Comparison of ENCODE assay signal across 1 cellular context in the genomic region with DNA sequence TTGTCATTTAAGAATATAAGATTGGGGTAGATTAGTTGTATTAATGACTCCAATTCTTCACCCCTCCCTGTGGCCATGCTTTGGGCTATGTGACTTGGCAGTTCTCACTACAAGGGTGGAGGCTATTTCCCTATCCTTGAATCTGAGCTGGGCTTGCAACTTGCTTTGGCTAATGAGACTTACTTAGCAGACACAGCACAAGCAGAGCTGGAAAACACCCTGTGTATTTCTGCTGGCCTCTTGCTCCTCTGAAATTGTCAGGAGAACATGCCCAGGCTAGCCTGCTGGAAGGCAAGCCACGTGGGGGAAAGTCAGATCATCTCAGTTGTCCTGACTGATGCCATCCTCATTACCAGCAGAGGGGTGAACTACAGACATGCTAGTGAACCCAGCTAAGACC.
TF ChIP-seq lines count a peak whose summit lies in the region.

No MANE protein-coding gene starts in this region.

TF ChIP-seq in WTC11, 78 proteins besides CTCF, POLR2A, EP300 and RAD21 (continued from another document):
- TF ChIP-seq, protein P1, sequence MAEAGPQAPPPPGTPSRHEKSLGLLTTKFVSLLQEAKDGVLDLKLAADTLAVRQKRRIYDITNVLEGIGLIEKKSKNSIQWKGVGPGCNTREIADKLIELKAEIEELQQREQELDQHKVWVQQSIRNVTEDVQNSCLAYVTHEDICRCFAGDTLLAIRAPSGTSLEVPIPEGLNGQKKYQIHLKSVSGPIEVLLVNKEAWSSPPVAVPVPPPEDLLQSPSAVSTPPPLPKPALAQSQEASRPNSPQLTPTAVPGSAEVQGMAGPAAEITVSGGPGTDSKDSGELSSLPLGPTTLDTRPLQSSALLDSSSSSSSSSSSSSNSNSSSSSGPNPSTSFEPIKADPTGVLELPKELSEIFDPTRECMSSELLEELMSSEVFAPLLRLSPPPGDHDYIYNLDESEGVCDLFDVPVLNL (CRISPR knock-in tag; IDR thresholded peaks at IDR 0.05; ENCODE audit: borderline replicate concordance, low read depth) = no peak
- TF ChIP-seq MYBL2 (CRISPR knock-in tag; IDR thresholded peaks at IDR 0.05) = no peak
